In genomic region chr16:2467301-2468141, GRCh38 we compare ENCODE assay signal across 1 cellular context.
TF ChIP-seq lines count a peak whose summit lies in the region.

No MANE protein-coding gene starts in this region.

TF ChIP-seq in GM12878, 131 proteins besides CTCF, POLR2A, EP300 and RAD21:
- peak; percentile 84 for TF ChIP-seq ZNF687 (IDR thresholded peaks at IDR 0.05)
- peak in 1 of 2 experiments; percentile 64; a peak in 1 of 3 replicates for TF ChIP-seq EGR1 (IDR thresholded peaks at IDR 0.05; ENCODE audit: borderline replicate concordance in 1 of 2, low read depth in 2 of 2, low read length in 2 of 2)
- TF ChIP-seq DPF2 (IDR thresholded peaks at IDR 0.05), result peak; percentile 84
- TF ChIP-seq NR2F1 (conservative IDR thresholded peaks at IDR 0.05), result peak; percentile 30; the same call in 1 of the 2 replicates
- peak; percentile 67; the same call in 1 of the 2 replicates for TF ChIP-seq RB1 (IDR thresholded peaks at IDR 0.05; ENCODE audit: borderline replicate concordance)
- TF ChIP-seq POLR2AphosphoS2 (IDR thresholded peaks at IDR 0.05; ENCODE audit: low read depth, low read length), result no peak
- TF ChIP-seq ZSCAN29 (IDR thresholded peaks at IDR 0.05), result 0 out of 2 replicates have a peak, but pooled peaks have one; percentile 51
- TF ChIP-seq BHLHE40 (IDR thresholded peaks at IDR 0.05; ENCODE audit: borderline replicate concordance in 1 of 2, low read depth in 2 of 2, low read length in 1 of 2), result peak in 1 of 2 experiments; percentile 67; a peak in 2 of 4 replicates
- TF ChIP-seq IKZF1 (conservative IDR thresholded peaks at IDR 0.05), result peak; percentile 56
- TF ChIP-seq LARP7 (IDR thresholded peaks at IDR 0.05), result no peak; the same call in none of the 2 replicates
- peak; percentile 81 for TF ChIP-seq SMARCA5 (IDR thresholded peaks at IDR 0.05)
- TF ChIP-seq POU2F2 (IDR thresholded peaks at IDR 0.05; ENCODE audit: borderline replicate concordance, low read depth, low read length), result 0 out of 3 replicates have a peak, but pooled peaks have one; percentile 12
- no peak for TF ChIP-seq ETV6 (conservative IDR thresholded peaks at IDR 0.05 in 1 of 2, IDR thresholded peaks at IDR 0.05 in 1 of 2; ENCODE audit: borderline replicate concordance in 1 of 2, low read depth in 1 of 2)
- TF ChIP-seq SREBF2 (IDR thresholded peaks at IDR 0.05; ENCODE audit: low read length), result no peak
- TF ChIP-seq HDGF (IDR thresholded peaks at IDR 0.05), result peak; percentile 64; the same call in 1 of the 2 replicates
- TF ChIP-seq HDAC6 (IDR thresholded peaks at IDR 0.05; ENCODE audit: unreplicated experiment), result peak; percentile 36
- no peak for TF ChIP-seq ZBTB33 (IDR thresholded peaks at IDR 0.05)
- no peak for TF ChIP-seq PBX3 (IDR thresholded peaks at IDR 0.05; ENCODE audit: insufficient replicate concordance, low read depth, low read length)
- TF ChIP-seq TCF7 (IDR thresholded peaks at IDR 0.05; ENCODE audit: borderline replicate concordance), result no peak
- peak; percentile 72 for TF ChIP-seq E2F8 (IDR thresholded peaks at IDR 0.05; ENCODE audit: low read depth, partially characterized antibody)
- peak; percentile 32; the same call in 1 of the 2 replicates for TF ChIP-seq BACH1 (IDR thresholded peaks at IDR 0.05; ENCODE audit: borderline replicate concordance)
- no peak for TF ChIP-seq CREB1 (IDR thresholded peaks at IDR 0.05; ENCODE audit: low read depth)
- TF ChIP-seq CREM (IDR thresholded peaks at IDR 0.05; ENCODE audit: low read depth), result 0 out of 2 replicates have a peak, but pooled peaks have one; percentile 46
- TF ChIP-seq TCF12 (IDR thresholded peaks at IDR 0.05; ENCODE audit: low read depth, low read length), result peak; percentile 50; the same call in 1 of the 2 replicates
- peak; percentile 85 for TF ChIP-seq GATAD2B (conservative IDR thresholded peaks at IDR 0.05; ENCODE audit: low read depth)
- peak; percentile 42 for TF ChIP-seq NKRF (conservative IDR thresholded peaks at IDR 0.05)
- 0 out of 2 replicates have a peak, but pooled peaks have one; percentile 20 for TF ChIP-seq YY1 (IDR thresholded peaks at IDR 0.05; ENCODE audit: low read depth, low read length)
- peak; percentile 21; the same call in 1 of the 2 replicates for TF ChIP-seq POLR2AphosphoS5 (IDR thresholded peaks at IDR 0.05; ENCODE audit: low read length)
- TF ChIP-seq NFYA (IDR thresholded peaks at IDR 0.05; ENCODE audit: borderline replicate concordance, low read depth, low read length), result no peak
